ENCODE assay signal across 3 cellular contexts in genomic region chr2:16374671-16375070, GRCh38.
"Had no signal": no experiment of that assay in that cellular context is flagged by ENCODE, and none has a peak within 500 bp of the region (broad histone marks: within the 10 kb centered on the region; RNA-seq: fewer than 3 reads in every experiment).

No MANE protein-coding gene starts in this region.

- H3K4me3 ChIP-seq: GM12878 had no signal

- DNase-seq: GDM1, GF-D8 had no signal
